Comparison of ENCODE assay signal across 11 cellular contexts in genomic region chr5:99004960-99005359, GRCh38.
A peak's percentile ranks its signal among the peaks of the same experiment; 100 is the strongest.
DNase-seq lines count a peak whose midpoint lies in the region; ATAC-seq, FAIRE-seq and TF ChIP-seq lines count a peak whose summit lies in the region.
"Had no signal": no experiment of that assay in that cellular context is flagged by ENCODE, and none has a peak within 500 bp of the region (broad histone marks: within the 10 kb centered on the region; RNA-seq: fewer than 3 reads in every experiment).

No MANE protein-coding gene starts in this region.

- intact Hi-C loops in lower leg skin (cut with DNase I; ENCODE audit: low total_unique reads) = no loop called here

- peaks cover 9% of the 10 kb centered on the region for H3K4me1 Mint-ChIP-seq in activated CD8-positive, alpha-beta memory T cell treated with anti-CD3 and anti-CD28 coated beads, Interleukin-2, amount 10 ng/mL, durations not matched to agents 7 days and 5 days
- peaks cover 22% of the 10 kb centered on the region for H3K4me1 Mint-ChIP-seq in stimulated activated memory B cell treated with anti-CD40 and anti-IgM and Interleukin-4, amounts not matched to agents 10 μg/mL and 1 μg/mL and 100 μg/mL, for 72 hours

- H3K36me3 Mint-ChIP-seq in activated CD8-positive, alpha-beta memory T cell treated with anti-CD3 and anti-CD28 coated beads, Interleukin-2, amount 10 ng/mL, durations not matched to agents 7 days and 5 days = no peaks in the 10 kb centered on the region
- H3K36me3 Mint-ChIP-seq in stimulated activated memory B cell treated with anti-CD40 and anti-IgM and Interleukin-4, amounts not matched to agents 10 μg/mL and 1 μg/mL and 100 μg/mL, for 72 hours = no peaks in the 10 kb centered on the region

- peak; percentile 36 for FAIRE-seq in H54 (lab: Jason Lieb, UNC)
- FAIRE-seq: endothelial cell of umbilical vein had no signal

- H3K4me3 Mint-ChIP-seq in activated CD8-positive, alpha-beta memory T cell treated with anti-CD3 and anti-CD28 coated beads, Interleukin-2, amount 10 ng/mL, durations not matched to agents 7 days and 5 days = no peak overlapping the region
- H3K4me3 Mint-ChIP-seq in stimulated activated memory B cell treated with anti-CD40 and anti-IgM and Interleukin-4, amounts not matched to agents 10 μg/mL and 1 μg/mL and 100 μg/mL, for 72 hours = no peak overlapping the region
- H3K4me3 Mint-ChIP-seq: H9 had no signal

- peak; percentile 30 for ATAC-seq in activated CD8-positive, alpha-beta memory T cell treated with anti-CD3 and anti-CD28 coated beads, Interleukin-2, amount 10 ng/mL, durations not matched to agents 7 days and 5 days
- peak; percentile 100 for ATAC-seq in HG03565 (IDR thresholded peaks at IDR 0.05; ENCODE audit: unreplicated experiment)
- peak; percentile 100 for ATAC-seq in stimulated activated memory B cell treated with anti-CD40 and anti-IgM and Interleukin-4, amounts not matched to agents 10 μg/mL and 1 μg/mL and 100 μg/mL, for 72 hours

- H3K27me3 Mint-ChIP-seq in activated CD8-positive, alpha-beta memory T cell treated with anti-CD3 and anti-CD28 coated beads, Interleukin-2, amount 10 ng/mL, durations not matched to agents 7 days and 5 days = no peaks in the 10 kb centered on the region
- H3K27me3 Mint-ChIP-seq in stimulated activated memory B cell treated with anti-CD40 and anti-IgM and Interleukin-4, amounts not matched to agents 10 μg/mL and 1 μg/mL and 100 μg/mL, for 72 hours = no peaks in the 10 kb centered on the region

- H3K27ac Mint-ChIP-seq in activated CD8-positive, alpha-beta memory T cell treated with anti-CD3 and anti-CD28 coated beads, Interleukin-2, amount 10 ng/mL, durations not matched to agents 7 days and 5 days = no peak overlapping the region
- peak overlapping the region; percentile 72 for H3K27ac Mint-ChIP-seq in stimulated activated memory B cell treated with anti-CD40 and anti-IgM and Interleukin-4, amounts not matched to agents 10 μg/mL and 1 μg/mL and 100 μg/mL, for 72 hours
- H3K27ac Mint-ChIP-seq: H9 had no signal

- CTCF ChIA-PET in activated CD8-positive, alpha-beta memory T cell treated with anti-CD3 and anti-CD28 coated beads, Interleukin-2, amount 10 ng/mL, durations not matched to agents 7 days and 5 days (lab: Charles Lee) = interaction anchor here (1.1 kb wide), 1 partner anchor 22 kb away, joined by 3 read pairs; no protein-coding TSS in a partner anchor

- TF ChIP-seq POLR2A in H54 (IDR thresholded peaks at IDR 0.05; ENCODE audit: low read depth, low read length) (no peak), lower leg skin (IDR thresholded peaks at IDR 0.05) (no peak)

- H3K9me3 Mint-ChIP-seq in activated CD8-positive, alpha-beta memory T cell treated with anti-CD3 and anti-CD28 coated beads, Interleukin-2, amount 10 ng/mL, durations not matched to agents 7 days and 5 days (ENCODE audit: low read depth) = no peaks in the 10 kb centered on the region
- H3K9me3 Mint-ChIP-seq in stimulated activated memory B cell treated with anti-CD40 and anti-IgM and Interleukin-4, amounts not matched to agents 10 μg/mL and 1 μg/mL and 100 μg/mL, for 72 hours = peaks cover 3% of the 10 kb centered on the region

- no peak overlapping the region for H3K4me3 ChIP-seq in lower leg skin (ENCODE audit: low read depth, poor library complexity, severe bottlenecking)

- DNase-seq in activated CD8-positive, alpha-beta memory T cell treated with anti-CD3 and anti-CD28 coated beads, Interleukin-2, amount 10 ng/mL, durations not matched to agents 7 days and 5 days = no peak
- no peak for DNase-seq in activated CD8-positive, alpha-beta memory T cell treated with anti-CD3 and anti-CD28 coated beads for 24 hours
- DNase-seq in H54 (ENCODE audit: insufficient read length, low spot score) = no peak
- no peak for DNase-seq in NCI-H1417 (lab: John Stamatoyannopoulos, UW)
- no peak for DNase-seq in lower leg skin (ENCODE audit: low spot score in 2 of 2)
- no peak for DNase-seq in dedifferentiated amniotic fluid mesenchymal stem cell (ENCODE audit: extremely low spot score)
- DNase-seq: H9, NCI-H774 had no signal

- no peak for TF ChIP-seq CTCF in lower leg skin (IDR thresholded peaks at IDR 0.05)

- WGBS in lower leg skin, 2 donors = 0 to 50% methylated on average over 1 of the region's 1 CpG

Comparison
In these comparisons a context has a peak if more than half of its experiments do, and no peak if none do; other contexts are left out.
1. ATAC-seq: peak in every context shown above with its lines; median percentile 100 in HG03565; 100 in stimulated activated memory B cell treated with anti-CD40 and anti-IgM and Interleukin-4, amounts not matched to agents 10 μg/mL and 1 μg/mL and 100 μg/mL, for 72 hours; 30 in activated CD8-positive, alpha-beta memory T cell treated with anti-CD3 and anti-CD28 coated beads, Interleukin-2, amount 10 ng/mL, durations not matched to agents 7 days and 5 days.